In genomic region chr21:41422546-41423372, GRCh38 we compare ENCODE assay signal across 1 cellular context.
TF ChIP-seq lines count a peak whose summit lies in the region.

No MANE protein-coding gene starts in this region.

TF ChIP-seq in K562, 482 proteins besides CTCF, POLR2A, EP300 and RAD21 (continued from another document):
- TF ChIP-seq, protein P1, sequence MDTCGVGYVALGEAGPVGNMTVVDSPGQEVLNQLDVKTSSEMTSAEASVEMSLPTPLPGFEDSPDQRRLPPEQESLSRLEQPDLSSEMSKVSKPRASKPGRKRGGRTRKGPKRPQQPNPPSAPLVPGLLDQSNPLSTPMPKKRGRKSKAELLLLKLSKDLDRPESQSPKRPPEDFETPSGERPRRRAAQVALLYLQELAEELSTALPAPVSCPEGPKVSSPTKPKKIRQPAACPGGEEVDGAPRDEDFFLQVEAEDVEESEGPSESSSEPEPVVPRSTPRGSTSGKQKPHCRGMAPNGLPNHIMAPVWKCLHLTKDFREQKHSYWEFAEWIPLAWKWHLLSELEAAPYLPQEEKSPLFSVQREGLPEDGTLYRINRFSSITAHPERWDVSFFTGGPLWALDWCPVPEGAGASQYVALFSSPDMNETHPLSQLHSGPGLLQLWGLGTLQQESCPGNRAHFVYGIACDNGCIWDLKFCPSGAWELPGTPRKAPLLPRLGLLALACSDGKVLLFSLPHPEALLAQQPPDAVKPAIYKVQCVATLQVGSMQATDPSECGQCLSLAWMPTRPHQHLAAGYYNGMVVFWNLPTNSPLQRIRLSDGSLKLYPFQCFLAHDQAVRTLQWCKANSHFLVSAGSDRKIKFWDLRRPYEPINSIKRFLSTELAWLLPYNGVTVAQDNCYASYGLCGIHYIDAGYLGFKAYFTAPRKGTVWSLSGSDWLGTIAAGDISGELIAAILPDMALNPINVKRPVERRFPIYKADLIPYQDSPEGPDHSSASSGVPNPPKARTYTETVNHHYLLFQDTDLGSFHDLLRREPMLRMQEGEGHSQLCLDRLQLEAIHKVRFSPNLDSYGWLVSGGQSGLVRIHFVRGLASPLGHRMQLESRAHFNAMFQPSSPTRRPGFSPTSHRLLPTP (IDR thresholded peaks at IDR 0.05; ENCODE audit: borderline replicate concordance, extremely low read depth, insufficient read length) = no peak
- TF ChIP-seq KAT8 (IDR thresholded peaks at IDR 0.05; ENCODE audit: low read depth) (no peak), ESRRA (IDR thresholded peaks at IDR 0.05; ENCODE audit: borderline replicate concordance, low read depth) (no peak), POLR2H (tag; IDR thresholded peaks at IDR 0.05; ENCODE audit: low read depth) (no peak), AFF4 (CRISPR knock-in tag; IDR thresholded peaks at IDR 0.05) (no peak), GABPB1 (CRISPR knock-in tag; IDR thresholded peaks at IDR 0.05) (no peak), POU5F1 (IDR thresholded peaks at IDR 0.05; ENCODE audit: borderline replicate concordance, low read depth, low read length, partially characterized antibody) (no peak), BCOR (IDR thresholded peaks at IDR 0.05) (no peak), ELF1 (tag; IDR thresholded peaks at IDR 0.05) (no peak), PHTF2 (CRISPR knock-in tag; IDR thresholded peaks at IDR 0.05) (no peak), ZBTB8A (IDR thresholded peaks at IDR 0.05; ENCODE audit: partially characterized antibody) (no peak)
- TF ChIP-seq, protein P2, sequence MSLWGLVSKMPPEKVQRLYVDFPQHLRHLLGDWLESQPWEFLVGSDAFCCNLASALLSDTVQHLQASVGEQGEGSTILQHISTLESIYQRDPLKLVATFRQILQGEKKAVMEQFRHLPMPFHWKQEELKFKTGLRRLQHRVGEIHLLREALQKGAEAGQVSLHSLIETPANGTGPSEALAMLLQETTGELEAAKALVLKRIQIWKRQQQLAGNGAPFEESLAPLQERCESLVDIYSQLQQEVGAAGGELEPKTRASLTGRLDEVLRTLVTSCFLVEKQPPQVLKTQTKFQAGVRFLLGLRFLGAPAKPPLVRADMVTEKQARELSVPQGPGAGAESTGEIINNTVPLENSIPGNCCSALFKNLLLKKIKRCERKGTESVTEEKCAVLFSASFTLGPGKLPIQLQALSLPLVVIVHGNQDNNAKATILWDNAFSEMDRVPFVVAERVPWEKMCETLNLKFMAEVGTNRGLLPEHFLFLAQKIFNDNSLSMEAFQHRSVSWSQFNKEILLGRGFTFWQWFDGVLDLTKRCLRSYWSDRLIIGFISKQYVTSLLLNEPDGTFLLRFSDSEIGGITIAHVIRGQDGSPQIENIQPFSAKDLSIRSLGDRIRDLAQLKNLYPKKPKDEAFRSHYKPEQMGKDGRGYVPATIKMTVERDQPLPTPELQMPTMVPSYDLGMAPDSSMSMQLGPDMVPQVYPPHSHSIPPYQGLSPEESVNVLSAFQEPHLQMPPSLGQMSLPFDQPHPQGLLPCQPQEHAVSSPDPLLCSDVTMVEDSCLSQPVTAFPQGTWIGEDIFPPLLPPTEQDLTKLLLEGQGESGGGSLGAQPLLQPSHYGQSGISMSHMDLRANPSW (CRISPR knock-in tag; IDR thresholded peaks at IDR 0.05) = no peak
- TF ChIP-seq, protein P3, sequence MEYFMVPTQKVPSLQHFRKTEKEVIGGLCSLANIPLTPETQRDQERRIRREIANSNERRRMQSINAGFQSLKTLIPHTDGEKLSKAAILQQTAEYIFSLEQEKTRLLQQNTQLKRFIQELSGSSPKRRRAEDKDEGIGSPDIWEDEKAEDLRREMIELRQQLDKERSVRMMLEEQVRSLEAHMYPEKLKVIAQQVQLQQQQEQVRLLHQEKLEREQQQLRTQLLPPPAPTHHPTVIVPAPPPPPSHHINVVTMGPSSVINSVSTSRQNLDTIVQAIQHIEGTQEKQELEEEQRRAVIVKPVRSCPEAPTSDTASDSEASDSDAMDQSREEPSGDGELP (CRISPR knock-in tag; IDR thresholded peaks at IDR 0.05; ENCODE audit: borderline replicate concordance) = no peak
